Comparison of ENCODE assay signal across 25 cellular contexts in genomic region chr16:75472908-75473877, GRCh38. TPM values are rescaled to one million over a fixed set of nuclear protein-coding genes. Genes with fewer than 3 reads are reported as not detected.
"Had no signal": no experiment of that assay in that cellular context is flagged by ENCODE, and none has a peak within 500 bp of the region (broad histone marks: within the 10 kb centered on the region; RNA-seq: fewer than 3 reads in every experiment).

No MANE protein-coding gene starts in this region.

- H3K27ac ChIP-seq: esophagus muscularis mucosa, gastrocnemius medialis, heart right ventricle, left ventricle myocardium inferior, lower lobe of right lung, testis, tibial nerve, upper lobe of right lung had no signal

- DNase-seq: cortex of kidney; effector CD8-positive, alpha-beta T cell; gastrocnemius medialis; heart right ventricle; hypothalamus; immature natural killer cell; left cardiac atrium; left ventricle myocardium inferior; lower lobe of right lung; midbrain; nephron progenitor cell; stimulated activated CD4-positive, alpha-beta T cell treated with anti-CD3 and anti-CD28 coated beads, Interleukin-2, amount 100 ng/mL, for 24 hours; stimulated activated CD4-positive, alpha-beta T cell treated with anti-CD3 and anti-CD28 coated beads, Interleukin-4, amount 100 ng/mL, for 4 hours; stimulated activated naive B cell treated with anti-CD40 and anti-IgM and Interleukin-4, amounts not matched to agents 10 μg/mL and 1 μg/mL and 100 μg/mL, for 72 hours; stimulated activated naive CD8-positive, alpha-beta T cell treated with anti-CD3 and anti-CD28 coated beads, Interleukin-15, amount 100 ng/mL, for 72 hours; testis had no signal

- H3K36me3 ChIP-seq: esophagus muscularis mucosa, gastrocnemius medialis, heart right ventricle, left ventricle myocardium inferior, lower lobe of right lung, tibial nerve, upper lobe of right lung had no signal

- H3K36me3 Mint-ChIP-seq: immature natural killer cell; memory B cell; stimulated activated naive B cell treated with anti-CD40 and anti-IgM and Interleukin-4, amounts not matched to agents 10 μg/mL and 1 μg/mL and 100 μg/mL, for 72 hours had no signal

- H3K4me1 Mint-ChIP-seq: stimulated activated naive CD8-positive, alpha-beta T cell treated with anti-CD3 and anti-CD28 coated beads, Interleukin-15, amount 100 ng/mL, for 72 hours had no signal

- H3K9me3 Mint-ChIP-seq: immature natural killer cell; memory B cell; stimulated activated naive B cell treated with anti-CD40 and anti-IgM and Interleukin-4, amounts not matched to agents 10 μg/mL and 1 μg/mL and 100 μg/mL, for 72 hours; stimulated activated naive CD8-positive, alpha-beta T cell treated with anti-CD3 and anti-CD28 coated beads, Interleukin-15, amount 100 ng/mL, for 72 hours had no signal

- H3K4me3 Mint-ChIP-seq: immature natural killer cell; memory B cell; nephron progenitor cell; stimulated activated naive B cell treated with anti-CD40 and anti-IgM and Interleukin-4, amounts not matched to agents 10 μg/mL and 1 μg/mL and 100 μg/mL, for 72 hours; stimulated activated naive CD8-positive, alpha-beta T cell treated with anti-CD3 and anti-CD28 coated beads, Interleukin-15, amount 100 ng/mL, for 72 hours had no signal

- H3K9me3 ChIP-seq: esophagus muscularis mucosa, gastrocnemius medialis, heart right ventricle, left ventricle myocardium inferior, lower lobe of right lung, testis, tibial nerve, upper lobe of right lung had no signal

- H3K4me1 ChIP-seq: esophagus muscularis mucosa, gastrocnemius medialis, left ventricle myocardium inferior, lower lobe of right lung, testis, tibial nerve, upper lobe of right lung had no signal

- H3K27me3 ChIP-seq: dorsolateral prefrontal cortex, esophagus muscularis mucosa, gastrocnemius medialis, heart right ventricle, testis, tibial nerve, upper lobe of right lung had no signal

- H3K27ac Mint-ChIP-seq: memory B cell; nephron progenitor cell; stimulated activated naive B cell treated with anti-CD40 and anti-IgM and Interleukin-4, amounts not matched to agents 10 μg/mL and 1 μg/mL and 100 μg/mL, for 72 hours; stimulated activated naive CD8-positive, alpha-beta T cell treated with anti-CD3 and anti-CD28 coated beads, Interleukin-15, amount 100 ng/mL, for 72 hours had no signal

- H3K4me3 ChIP-seq: dorsolateral prefrontal cortex, esophagus muscularis mucosa, gastrocnemius medialis, heart right ventricle, left ventricle myocardium inferior, lower lobe of right lung, testis, tibial nerve, upper lobe of right lung had no signal

- ATAC-seq: gastrocnemius medialis; heart right ventricle; left cardiac atrium; lower lobe of right lung; sciatic nerve; stimulated activated naive B cell treated with anti-CD40 and anti-IgM and Interleukin-4, amounts not matched to agents 10 μg/mL and 1 μg/mL and 100 μg/mL, for 72 hours; stimulated activated naive CD8-positive, alpha-beta T cell treated with anti-CD3 and anti-CD28 coated beads, Interleukin-15, amount 100 ng/mL, for 72 hours; upper lobe of right lung had no signal

- FAIRE-seq: endometrium, keratinocyte had no signal

RNA-seq across cellular contexts. Expression of gene CHST6, which starts 22.0 kb away (rescaled TPM):
- total RNA-seq: subcutaneous adipose tissue had no signal
- polyA plus RNA-seq: immature natural killer cell had no signal
